9 cellular contexts compared by ENCODE assay signal in the genomic region with DNA sequence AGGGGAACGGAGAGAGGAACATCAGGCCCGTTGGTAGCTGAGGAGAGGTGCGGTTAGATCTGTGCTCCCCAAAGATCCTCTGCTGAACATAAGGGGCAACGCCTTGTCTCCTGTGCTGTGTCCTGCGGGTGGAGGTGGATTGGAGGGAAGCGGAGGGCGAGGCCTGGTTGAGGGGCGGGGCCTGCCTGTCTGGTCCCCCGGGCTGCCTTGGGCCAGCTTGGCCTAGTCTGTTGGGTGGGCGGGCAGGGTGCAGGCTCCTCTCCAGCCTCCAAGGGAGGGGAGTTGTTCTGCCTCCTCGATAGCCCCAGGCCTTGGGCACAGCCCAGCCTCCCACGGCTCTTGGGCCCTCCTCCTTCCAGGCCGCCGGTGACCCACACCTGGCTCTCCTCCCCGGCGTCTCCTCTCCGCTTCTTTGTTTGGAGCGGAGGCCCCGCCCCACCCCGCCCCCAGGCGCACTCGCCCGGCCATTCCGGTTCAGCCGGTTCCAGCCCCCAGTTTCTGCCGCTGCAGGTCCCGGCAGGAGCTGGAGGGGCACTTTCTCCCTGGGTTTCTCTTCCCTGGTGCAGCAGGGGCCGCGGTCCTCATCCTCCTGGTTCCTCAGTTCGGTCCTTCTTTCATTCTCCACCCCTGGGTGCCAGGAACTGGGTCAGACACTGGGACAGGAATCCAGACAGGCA. TPM values are rescaled to one million over a fixed set of nuclear protein-coding genes. Genes with fewer than 3 reads are reported as not detected.
DNase-seq lines count a peak whose midpoint lies in the region; ATAC-seq and TF ChIP-seq lines count a peak whose summit lies in the region.
"Had no signal": no experiment of that assay in that cellular context is flagged by ENCODE, and none has a peak within 500 bp of the region (broad histone marks: within the 10 kb centered on the region; RNA-seq: fewer than 3 reads in every experiment).

No MANE protein-coding gene starts in this region.

- no peaks in the 10 kb centered on the region for H3K9me2 ChIP-seq in PC-9 (ENCODE audit: insufficient read depth)

- peaks cover 7% of the 10 kb centered on the region for H3K4me1 Mint-ChIP-seq in T-helper 1 cell treated with Interleukin-12 subunit alpha and Interleukin-12 subunit beta and Interleukin-4 antibody, amounts not matched to agents 30 μg/mL and 1 μg/mL, for 36 hours (ENCODE audit: low read depth)
- peaks cover 3% of the 10 kb centered on the region for H3K4me1 Mint-ChIP-seq in chondrocyte (ENCODE audit: low read depth)

- H3K27me3 Mint-ChIP-seq in T-helper 1 cell treated with Interleukin-12 subunit alpha and Interleukin-12 subunit beta and Interleukin-4 antibody, amounts not matched to agents 30 μg/mL and 1 μg/mL, for 36 hours (ENCODE audit: low read depth) = peaks cover 16% of the 10 kb centered on the region
- H3K27me3 Mint-ChIP-seq in chondrocyte (ENCODE audit: low read depth) = no peaks in the 10 kb centered on the region

- 27% methylated on average over 29 to 30 of the region's 30 CpGs for WGBS in heart right ventricle, 2 donors

- ATAC-seq in heart right ventricle (peak in 7 of 8 donors; percentile 24 to 48 (median 27)), GM18873 (IDR thresholded peaks at IDR 0.05; ENCODE audit: low FRiP score, unreplicated experiment) (no peak)
- ATAC-seq: Panc1 had no signal

- TF ChIP-seq CTCF in PC-9 (conservative IDR thresholded peaks at IDR 0.05) = no peak
- TF ChIP-seq CTCF in heart right ventricle (IDR thresholded peaks at IDR 0.05) = no peak
- TF ChIP-seq CTCF in retinal pigment epithelial cell (conservative IDR thresholded peaks at IDR 0.05; ENCODE audit: low read depth, low read length) = no peak
- TF ChIP-seq CTCF in chondrocyte (IDR thresholded peaks at IDR 0.05) = no peak

- H3K79me2 ChIP-seq in PC-9 (ENCODE audit: low read depth) = peaks cover 64% of the 10 kb centered on the region

- H3K27ac ChIP-seq in PC-9 (peak overlapping the region; percentile 88), heart right ventricle (no peak overlapping the region)

- peaks cover 87% of the 10 kb centered on the region for H3K4me1 ChIP-seq in PC-9 (replicated peaks; ENCODE audit: insufficient read depth)
- H3K4me1 ChIP-seq in heart right ventricle = peaks cover 0 to 18% (median 0%) of the 10 kb centered on the region in 9 donors

- H3K4me3 ChIP-seq in PC-9 (peak overlapping the region; percentile 59), heart right ventricle (peak overlapping the region in 8 of 10 donors; percentile 9 to 45 (median 36)), retinal pigment epithelial cell (ENCODE audit: low read length) (peak overlapping the region; percentile 31)

- POLR2A ChIA-PET in PC-9 (lab: Charles Lee; ENCODE audit: unreplicated experiment) = interaction anchor here (0.6 kb wide), 3 partner anchors 23 to 663 kb away, joined by 4 to 18 read pairs (median 5); no protein-coding TSS in a partner anchor

- H3K9me3 ChIP-seq in PC-9 (ENCODE audit: insufficient read depth, low read depth) (no peaks in the 10 kb centered on the region), heart right ventricle (no peaks in the 10 kb centered on the region)

- H3K36me3 ChIP-seq in PC-9 (ENCODE audit: low read depth) (peaks cover 7% of the 10 kb centered on the region; the same call in 1 of the 2 replicates), heart right ventricle (no peaks in the 10 kb centered on the region)

- H3K4me2 ChIP-seq in PC-9 = peak overlapping the region; percentile 100

- no TSS peak for BruUV-seq in PC-9 (replicated peaks; lab: Mats Ljungman, UMichigan)

- H3F3A ChIP-seq in PC-9 (ENCODE audit: insufficient read depth, low read depth) = peaks cover 35% of the 10 kb centered on the region

- DNase-seq in T-helper 1 cell (no peak), PC-9 (peak; percentile 91 to 99), heart right ventricle (peak in 1 of 2 donors; percentile 43), retinal pigment epithelial cell (ENCODE audit: low read depth) (no peak), chondrocyte (ENCODE audit: low spot score) (no peak), HCEC 1CT (no peak)

- H3K9me3 Mint-ChIP-seq in T-helper 1 cell treated with Interleukin-12 subunit alpha and Interleukin-12 subunit beta and Interleukin-4 antibody, amounts not matched to agents 30 μg/mL and 1 μg/mL, for 36 hours = no peaks in the 10 kb centered on the region
- no peaks in the 10 kb centered on the region for H3K9me3 Mint-ChIP-seq in chondrocyte (ENCODE audit: low read depth)

- peak overlapping the region; percentile 53 for H3K4me3 Mint-ChIP-seq in T-helper 1 cell treated with Interleukin-12 subunit alpha and Interleukin-12 subunit beta and Interleukin-4 antibody, amounts not matched to agents 30 μg/mL and 1 μg/mL, for 36 hours
- no peak overlapping the region for H3K4me3 Mint-ChIP-seq in chondrocyte (ENCODE audit: unreplicated experiment)

- H4K20me1 ChIP-seq in PC-9 (ENCODE audit: insufficient read depth) = no peaks in the 10 kb centered on the region

- no peak overlapping the region for H2AFZ ChIP-seq in PC-9

- H3K27me3 ChIP-seq in PC-9 (ENCODE audit: insufficient read depth, low read depth) (no peaks in the 10 kb centered on the region), heart right ventricle (no peaks in the 10 kb centered on the region)

- no peaks in the 10 kb centered on the region for H3K36me3 Mint-ChIP-seq in T-helper 1 cell treated with Interleukin-12 subunit alpha and Interleukin-12 subunit beta and Interleukin-4 antibody, amounts not matched to agents 30 μg/mL and 1 μg/mL, for 36 hours (ENCODE audit: low read depth)
- peaks cover 11% of the 10 kb centered on the region for H3K36me3 Mint-ChIP-seq in chondrocyte (ENCODE audit: low read depth)

- intact Hi-C loops in PC-9 (cut with micrococcal nuclease; ENCODE audit: unreplicated experiment) (loop anchor here (1.0 to 10.0 kb wide), 4 partner anchors 14 to 285 kb away; partner anchors contain the start of gene KDM4A), heart right ventricle (cut with DNase I) (no loop called here)

- no peak overlapping the region for H3K27ac Mint-ChIP-seq in T-helper 1 cell treated with Interleukin-12 subunit alpha and Interleukin-12 subunit beta and Interleukin-4 antibody, amounts not matched to agents 30 μg/mL and 1 μg/mL, for 36 hours
- no peak overlapping the region for H3K27ac Mint-ChIP-seq in chondrocyte (ENCODE audit: unreplicated experiment)

- CTCF ChIA-PET in PC-9 (lab: Charles Lee) = interaction anchor here (0.6 to 0.9 kb wide), 4 partner anchors 13 to 137 kb away, joined by 3 to 5 read pairs (median 3); partner anchors contain the start of gene PTPRF

RNA-seq across cellular contexts. Expression of gene PTPRF, which starts 19.4 kb away (rescaled TPM):
- total RNA-seq in PC-9 (2021) (359 and 439 TPM in 2 replicates), heart right ventricle (10 to 100 TPM in 1 of 10 donors, 1 to 10 TPM in 9; 2.5 to 10.3 (median 5.0) TPM), chondrocyte (54.6 to 66.7 TPM (median 62.0 TPM) in 3 replicates)
- polyA plus RNA-seq in heart right ventricle = 1 to 10 TPM; 1.7 to 2.6 TPM

Comparison
In these comparisons a context has a peak if more than half of its experiments do, and no peak if none do; other contexts are left out.
1. DNase-seq: peak in PC-9 (2 of 2); none in T-helper 1 cell (0 of 5), retinal pigment epithelial cell (single experiment), chondrocyte (single experiment) and HCEC 1CT (single experiment).
2. Peak in every context shown above with its lines, with median percentiles within 50 percentile points of each other: H3K4me3 ChIP-seq.